9 cellular contexts compared by ENCODE assay signal in genomic region chr11:106231591-106231990, GRCh38.
DNase-seq lines count a peak whose midpoint lies in the region; ATAC-seq and TF ChIP-seq lines count a peak whose summit lies in the region.
"Had no signal": no experiment of that assay in that cellular context is flagged by ENCODE, and none has a peak within 500 bp of the region (broad histone marks: within the 10 kb centered on the region; RNA-seq: fewer than 3 reads in every experiment).

No MANE protein-coding gene starts in this region.

- H3K79me2 ChIP-seq in MM.1S (ENCODE audit: low read length) (no peaks in the 10 kb centered on the region), osteoblast (ENCODE audit: insufficient read depth, low read length) (no peaks in the 10 kb centered on the region)

- H3F3A ChIP-seq in MM.1S (ENCODE audit: insufficient read depth, low read length), result no peaks in the 10 kb centered on the region

- no peak for ATAC-seq in GM19463 (IDR thresholded peaks at IDR 0.05; ENCODE audit: unreplicated experiment)
- ATAC-seq in GM19455 (IDR thresholded peaks at IDR 0.05; ENCODE audit: unreplicated experiment), result no peak

- H3K4me1 ChIP-seq in MM.1S (ENCODE audit: low read length) (peaks cover 14% of the 10 kb centered on the region), osteoblast (ENCODE audit: insufficient read depth, low read length) (no peaks in the 10 kb centered on the region)

- H3K9ac ChIP-seq in MM.1S (ENCODE audit: low read length), result no peak overlapping the region

- no peak overlapping the region for H2AFZ ChIP-seq in MM.1S (ENCODE audit: low read length)
- H2AFZ ChIP-seq in osteoblast (ENCODE audit: low read length), result no peak overlapping the region

- H3K4me2 ChIP-seq in MM.1S (ENCODE audit: low read depth, low read length) (no peak overlapping the region), osteoblast (ENCODE audit: insufficient read depth, low read length) (no peak overlapping the region)

- no peaks in the 10 kb centered on the region for H4K20me1 ChIP-seq in MM.1S (ENCODE audit: insufficient read depth, low read length)
- no peaks in the 10 kb centered on the region for H4K20me1 ChIP-seq in osteoblast (ENCODE audit: insufficient read depth, low read length)

- no peaks in the 10 kb centered on the region for H3K9me2 ChIP-seq in MM.1S (replicated peaks; ENCODE audit: insufficient read depth, low read length)

- 0 out of 2 replicates have a peak, but pooled peaks have one; percentile 4 for TF ChIP-seq CTCF in MM.1S (IDR thresholded peaks at IDR 0.05; ENCODE audit: low read length)
- peak; percentile 24 for TF ChIP-seq CTCF in osteoblast (IDR thresholded peaks at IDR 0.05; ENCODE audit: extremely low read depth, low read depth, low read length)

- DNase-seq in Daoy (ENCODE audit: low read depth) (peak; percentile 12), MM.1S (no peak), cerebellum (ENCODE audit: low spot score) (peak; percentile 0), osteoblast (ENCODE audit: insufficient read length, low spot score, missing footprints) (no peak), hepatic stellate cell (ENCODE audit: low spot score) (no peak), erythroblast (lab: John Stamatoyannopoulos, UW) (no peak)
- DNase-seq: activated CD4-positive, alpha-beta T cell treated with anti-CD3 and anti-CD28 coated beads, Interleukin-2, amount 10 ng/mL, durations not matched to agents 24 days and 14 days had no signal

- H3K4me3 ChIP-seq in MM.1S (ENCODE audit: low read length) (no peak overlapping the region), osteoblast (ENCODE audit: insufficient read depth, low read length) (no peak overlapping the region)

- no peak overlapping the region for H3K27ac ChIP-seq in MM.1S (ENCODE audit: low read length)
- H3K27ac ChIP-seq in osteoblast (ENCODE audit: low read depth, low read length), result no peak overlapping the region

- TF ChIP-seq POLR2A in erythroblast (IDR thresholded peaks at IDR 0.05; ENCODE audit: low read length), result no peak

- no peaks in the 10 kb centered on the region for H3K9me3 ChIP-seq in MM.1S (replicated peaks; ENCODE audit: insufficient read depth, low read length)
- H3K9me3 ChIP-seq in osteoblast (ENCODE audit: low read depth, low read length), result no peaks in the 10 kb centered on the region

- H3K27me3 ChIP-seq in MM.1S (replicated peaks; ENCODE audit: insufficient read depth, low read length), result no peaks in the 10 kb centered on the region
- no peaks in the 10 kb centered on the region for H3K27me3 ChIP-seq in osteoblast (ENCODE audit: insufficient read depth, low read length)

- H3K36me3 ChIP-seq in MM.1S (replicated peaks; ENCODE audit: insufficient read depth, low read length), result no peaks in the 10 kb centered on the region
- H3K36me3 ChIP-seq in osteoblast (ENCODE audit: insufficient read depth, low read length), result no peaks in the 10 kb centered on the region

Comparison
In these comparisons a context has a peak if more than half of its experiments do, and no peak if none do; other contexts are left out.
1. DNase-seq: peak in Daoy (single experiment) and cerebellum (single experiment); none in MM.1S (single experiment), osteoblast (single experiment), hepatic stellate cell (single experiment) and erythroblast (0 of 2).